ENCODE assay signal across 8 cellular contexts in genomic region chr2:65227471-65228248, GRCh38. TPM values are rescaled to one million over a fixed set of nuclear protein-coding genes. Genes with fewer than 3 reads are reported as not detected.
A peak's percentile ranks its signal among the peaks of the same experiment; 100 is the strongest.
DNase-seq lines count a peak whose midpoint lies in the region; ATAC-seq and TF ChIP-seq lines count a peak whose summit lies in the region.

Gene ACTR2, plus strand, starts transcription at chr2:65227831. Its CDS starts 79 bp downstream, at chr2:65227910.

- H3K4me3 ChIP-seq in ACC112 (ENCODE audit: low read depth, low read length) (peak within 1 kb of the TSS; percentile 96), breast epithelium (peak within 1 kb of the TSS; percentile 94 to 100 (median 95)), iPS-18c (ENCODE audit: insufficient read depth, low read depth, low read length) (peak within 1 kb of the TSS; percentile 98), skin epidermis (peak within 1 kb of the TSS; percentile 86 to 100 (median 92))

- H3K27me3 ChIP-seq in ACC112 (ENCODE audit: insufficient read depth, low read length) (no peaks in the 10 kb centered on the region), breast epithelium (no peaks in the 10 kb centered on the region)

- H3K4me1 ChIP-seq in ACC112 (ENCODE audit: control insufficient read depth, insufficient read depth, low read length, unreplicated experiment) (peaks cover 28% of the 10 kb centered on the region), breast epithelium (peaks cover 0 to 7% of the 10 kb centered on the region in 2 donors)

- intact Hi-C loops in breast epithelium (cut with DNase I; ENCODE audit: low total_unique reads), result no loop called here

- ATAC-seq in GM18870 (IDR thresholded peaks at IDR 0.05; ENCODE audit: unreplicated experiment), result peak; percentile 74
- peak; percentile 94 for ATAC-seq in HG03135 (IDR thresholded peaks at IDR 0.05; ENCODE audit: unreplicated experiment)

- DNase-seq in NCI-H2196 treated with DMSO at 0.1 percent for 48 hours (lab: John Stamatoyannopoulos, UW; ENCODE audit: unreplicated experiment), result peak; percentile 70
- DNase-seq in breast epithelium (ENCODE audit: low spot score in 2 of 2), result peak; percentile 94 to 95

- H3K27ac ChIP-seq in ACC112 (ENCODE audit: low read depth, low read length), result peak within 1 kb of the TSS; percentile 91
- peak within 1 kb of the TSS; percentile 96 for H3K27ac ChIP-seq in VCaP
- peak within 1 kb of the TSS; percentile 98 to 99 for H3K27ac ChIP-seq in breast epithelium
- peak within 1 kb of the TSS; percentile 94 to 100 (median 99) for H3K27ac ChIP-seq in skin epidermis

- H3K79me2 ChIP-seq in ACC112 (ENCODE audit: control insufficient read depth, insufficient read depth, low read length, unreplicated experiment), result peaks cover 63% of the 10 kb centered on the region

- no peak for TF ChIP-seq CTCF in VCaP (conservative IDR thresholded peaks at IDR 0.05)
- peak in 1 of 3 donors; percentile 19 for TF ChIP-seq CTCF in breast epithelium (IDR thresholded peaks at IDR 0.05)

- peak within 1 kb of the TSS; percentile 96 for H2AFZ ChIP-seq in ACC112 (ENCODE audit: low read length, unreplicated experiment)

- no peaks in the 10 kb centered on the region for H3K9me3 ChIP-seq in breast epithelium
- H3K9me3 ChIP-seq in iPS-18c (ENCODE audit: control insufficient read depth, insufficient read depth, low read length), result no peaks in the 10 kb centered on the region

- peak; percentile 61 for TF ChIP-seq POLR2A in breast epithelium (IDR thresholded peaks at IDR 0.05)

- H3K36me3 ChIP-seq in ACC112 (ENCODE audit: insufficient read depth, low read length) (no peaks in the 10 kb centered on the region), breast epithelium (no peaks in the 10 kb centered on the region)

RNA-seq across cellular contexts. Expression of gene ACTR2, which starts in this region (rescaled TPM):
- 10 to 100 TPM; 74.7 to 98.4 (median 75.1) TPM for total RNA-seq in breast epithelium

Comparison
In these comparisons a context has a peak if more than half of its experiments do, and no peak if none do; other contexts are left out.
1. Peak in every context shown above with its lines: DNase-seq, ATAC-seq, H3K4me3 ChIP-seq and H3K27ac ChIP-seq.